In the genomic region with DNA sequence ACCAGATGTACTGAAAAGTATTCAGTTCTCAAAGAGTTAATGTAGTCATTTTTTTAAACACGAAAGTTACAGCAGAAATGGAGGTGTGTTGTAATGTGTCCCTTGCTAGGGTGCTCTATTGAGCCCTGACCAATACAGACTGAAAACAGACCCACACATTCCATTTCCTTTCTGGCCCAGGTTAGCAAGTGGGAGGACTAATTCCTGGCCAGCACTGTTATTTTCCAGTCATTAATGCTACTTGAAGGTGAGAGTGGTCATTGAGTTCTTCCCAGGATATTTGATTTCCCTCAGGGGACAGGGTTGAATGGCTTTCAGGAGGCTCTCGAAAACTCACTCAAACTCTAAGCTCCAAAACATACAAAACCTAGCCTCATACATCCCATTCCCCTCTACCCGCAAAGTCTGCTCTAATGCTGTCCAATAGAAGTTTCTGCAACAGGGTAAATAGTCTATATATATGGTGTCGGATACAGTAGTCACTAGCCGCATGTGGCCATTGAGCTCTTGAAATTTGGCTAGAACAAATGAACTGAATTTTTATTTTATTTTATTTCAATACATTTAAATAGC, we compare ENCODE assay signal across 18 cellular contexts. TPM values are rescaled to one million over a fixed set of nuclear protein-coding genes. Genes with fewer than 3 reads are reported as not detected.
DNase-seq lines count a peak whose midpoint lies in the region; ATAC-seq, FAIRE-seq and TF ChIP-seq lines count a peak whose summit lies in the region.
"Had no signal": no experiment of that assay in that cellular context is flagged by ENCODE, and none has a peak within 500 bp of the region (broad histone marks: within the 10 kb centered on the region; RNA-seq: fewer than 3 reads in every experiment).

No MANE protein-coding gene starts in this region.

- no peak overlapping the region for H3K9ac ChIP-seq in astrocyte (ENCODE audit: low read length)
- H3K9ac ChIP-seq: KMS-11 had no signal

- ATAC-seq in right cardiac atrium (peak; percentile 31 to 73), GM21360 (IDR thresholded peaks at IDR 0.05; ENCODE audit: unreplicated experiment) (no peak)
- ATAC-seq: T-cell had no signal

- H3K4me1 Mint-ChIP-seq in astrocyte (ENCODE audit: low read depth, unreplicated experiment) = no peaks in the 10 kb centered on the region
- no peaks in the 10 kb centered on the region for H3K4me1 Mint-ChIP-seq in activated CD4-positive, alpha-beta memory T cell treated with anti-CD3 and anti-CD28 coated beads, Interleukin-2, amount 10 ng/mL, durations not matched to agents 7 days and 5 days
- H3K4me1 Mint-ChIP-seq: CD14-positive monocyte, T-cell had no signal

- H3K4me3 ChIP-seq in right cardiac atrium (ENCODE audit: low read length) = no peak overlapping the region
- no peak overlapping the region for H3K4me3 ChIP-seq in right atrium auricular region
- no peak overlapping the region for H3K4me3 ChIP-seq in astrocyte (ENCODE audit: insufficient read depth, low read depth, low read length)
- H3K4me3 ChIP-seq: MG63, SK-N-MC had no signal

- H3K4me1 ChIP-seq in right cardiac atrium (ENCODE audit: control insufficient read depth, insufficient read depth, low read length) (no peaks in the 10 kb centered on the region), right atrium auricular region (no peaks in the 10 kb centered on the region), astrocyte (ENCODE audit: insufficient read depth, low read length) (no peaks in the 10 kb centered on the region)
- H3K4me1 ChIP-seq: Caco-2 had no signal

- H3K27me3 ChIP-seq in right cardiac atrium (ENCODE audit: control insufficient read depth, insufficient read depth) = no peaks in the 10 kb centered on the region
- H3K27me3 ChIP-seq in right atrium auricular region = no peaks in the 10 kb centered on the region
- H3K27me3 ChIP-seq in astrocyte (ENCODE audit: insufficient read depth, low read length) = no peaks in the 10 kb centered on the region
- H3K27me3 ChIP-seq: MG63 had no signal

- no peaks in the 10 kb centered on the region for H3K36me3 ChIP-seq in right atrium auricular region
- H3K36me3 ChIP-seq in astrocyte (ENCODE audit: insufficient read depth, low read length) = no peaks in the 10 kb centered on the region
- H3K36me3 ChIP-seq: MG63 had no signal

- TF ChIP-seq CTCF in right atrium auricular region (IDR thresholded peaks at IDR 0.05) (no peak), astrocyte (IDR thresholded peaks at IDR 0.05; ENCODE audit: insufficient read depth, low read depth, low read length) (no peak)

- H3K79me2 ChIP-seq in astrocyte (ENCODE audit: insufficient read depth, low read length) = no peaks in the 10 kb centered on the region

- no peak overlapping the region for H3K27ac ChIP-seq in right cardiac atrium (ENCODE audit: low read length)
- H3K27ac ChIP-seq in right atrium auricular region = no peak overlapping the region
- no peak overlapping the region for H3K27ac ChIP-seq in astrocyte (ENCODE audit: low read depth, low read length)
- H3K27ac ChIP-seq: KMS-11, SK-N-MC had no signal

- no peak overlapping the region for H3K4me2 ChIP-seq in astrocyte (ENCODE audit: low read length)
- H3K4me2 ChIP-seq: KMS-11 had no signal

- 66% methylated on average over 5 of the region's 5 CpGs for WGBS in right cardiac atrium

- H2AFZ ChIP-seq in astrocyte (ENCODE audit: low read depth, low read length) = no peak overlapping the region

- peaks cover 74% of the 10 kb centered on the region for H3K27me3 Mint-ChIP-seq in astrocyte (ENCODE audit: low read depth, unreplicated experiment)
- H3K27me3 Mint-ChIP-seq in activated CD4-positive, alpha-beta memory T cell treated with anti-CD3 and anti-CD28 coated beads, Interleukin-2, amount 10 ng/mL, durations not matched to agents 7 days and 5 days = peaks cover 45% of the 10 kb centered on the region

- no peak for TF ChIP-seq POLR2A in erythroblast (IDR thresholded peaks at IDR 0.05; ENCODE audit: low read length)

- POLR2A ChIA-PET in activated CD4-positive, alpha-beta memory T cell treated with anti-CD3 and anti-CD28 coated beads, Interleukin-2, amount 10 ng/mL, durations not matched to agents 7 days and 5 days (lab: Charles Lee) = no interaction called here

- no peak overlapping the region for H3K27ac Mint-ChIP-seq in astrocyte (ENCODE audit: unreplicated experiment)
- no peak overlapping the region for H3K27ac Mint-ChIP-seq in activated CD4-positive, alpha-beta memory T cell treated with anti-CD3 and anti-CD28 coated beads, Interleukin-2, amount 10 ng/mL, durations not matched to agents 7 days and 5 days
- H3K27ac Mint-ChIP-seq: CD14-positive monocyte, T-cell had no signal

- CTCF ChIA-PET in activated CD4-positive, alpha-beta memory T cell treated with anti-CD3 and anti-CD28 coated beads, Interleukin-2, amount 10 ng/mL, durations not matched to agents 7 days and 5 days (lab: Charles Lee) = interaction anchor here (0.6 kb wide), 1 partner anchor 47 kb away, joined by 3 read pairs; no protein-coding TSS in a partner anchor

- intact Hi-C loops in right cardiac atrium (cut with DNase I) = no loop called here

- DNase-seq in right cardiac atrium = no peak
- DNase-seq in right atrium auricular region (ENCODE audit: low spot score) = no peak
- peak; percentile 70 for DNase-seq in NCI-H2029 treated with DMSO at 0.1 percent for 48 hours (lab: John Stamatoyannopoulos, UW)
- no peak for DNase-seq in astrocyte (ENCODE audit: low read depth)
- no peak for DNase-seq in activated CD4-positive, alpha-beta memory T cell treated with anti-CD3 and anti-CD28 coated beads, Interleukin-2, amount 10 ng/mL, durations not matched to agents 7 days and 5 days
- DNase-seq in erythroblast (lab: John Stamatoyannopoulos, UW) = no peak
- DNase-seq: Caco-2, MG63, NCI-H1436, NCI-H748 treated with DMSO at 0.1 percent for 48 hours, T-cell had no signal

- peak; percentile 29 for FAIRE-seq in astrocyte (lab: Jason Lieb, UNC)
- FAIRE-seq: H54 had no signal

- H3K9me3 ChIP-seq in right cardiac atrium (ENCODE audit: control insufficient read depth, low read length) (no peaks in the 10 kb centered on the region), right atrium auricular region (no peaks in the 10 kb centered on the region), astrocyte (ENCODE audit: insufficient read depth, low read depth, low read length) (no peaks in the 10 kb centered on the region)
- H3K9me3 ChIP-seq: Caco-2, MG63 had no signal

- H3K36me3 Mint-ChIP-seq in astrocyte (ENCODE audit: low read depth, unreplicated experiment) = no peaks in the 10 kb centered on the region
- no peaks in the 10 kb centered on the region for H3K36me3 Mint-ChIP-seq in activated CD4-positive, alpha-beta memory T cell treated with anti-CD3 and anti-CD28 coated beads, Interleukin-2, amount 10 ng/mL, durations not matched to agents 7 days and 5 days (ENCODE audit: low read depth)
- H3K36me3 Mint-ChIP-seq: CD14-positive monocyte, T-cell had no signal

- H4K20me1 ChIP-seq in astrocyte (ENCODE audit: insufficient read depth, low read length) = no peaks in the 10 kb centered on the region

- H3K4me3 Mint-ChIP-seq in astrocyte (ENCODE audit: unreplicated experiment) = no peak overlapping the region
- no peak overlapping the region for H3K4me3 Mint-ChIP-seq in activated CD4-positive, alpha-beta memory T cell treated with anti-CD3 and anti-CD28 coated beads, Interleukin-2, amount 10 ng/mL, durations not matched to agents 7 days and 5 days
- H3K4me3 Mint-ChIP-seq: CD14-positive monocyte, T-cell had no signal

- peaks cover 4% of the 10 kb centered on the region for H3K9me3 Mint-ChIP-seq in astrocyte (ENCODE audit: unreplicated experiment)
- H3K9me3 Mint-ChIP-seq in activated CD4-positive, alpha-beta memory T cell treated with anti-CD3 and anti-CD28 coated beads, Interleukin-2, amount 10 ng/mL, durations not matched to agents 7 days and 5 days = no peaks in the 10 kb centered on the region
- H3K9me3 Mint-ChIP-seq: T-cell had no signal

RNA-seq across cellular contexts. Expression of a gene that starts 6.2 kb away (rescaled TPM):
- not detected for total RNA-seq in right cardiac atrium
- polyA plus RNA-seq in right cardiac atrium = 0.05 TPM
- not detected for total RNA-seq in right atrium auricular region
- not detected in 2 replicates for total RNA-seq in astrocyte
- not detected for total RNA-seq in activated CD4-positive, alpha-beta memory T cell treated with anti-CD3 and anti-CD28 coated beads, Interleukin-2, amount 10 ng/mL, durations not matched to agents 7 days and 5 days
- total RNA-seq: A673, Caco-2, Daoy, T-cell had no signal
- polyA plus RNA-seq: CD14-positive monocyte had no signal
